In the genomic region with DNA sequence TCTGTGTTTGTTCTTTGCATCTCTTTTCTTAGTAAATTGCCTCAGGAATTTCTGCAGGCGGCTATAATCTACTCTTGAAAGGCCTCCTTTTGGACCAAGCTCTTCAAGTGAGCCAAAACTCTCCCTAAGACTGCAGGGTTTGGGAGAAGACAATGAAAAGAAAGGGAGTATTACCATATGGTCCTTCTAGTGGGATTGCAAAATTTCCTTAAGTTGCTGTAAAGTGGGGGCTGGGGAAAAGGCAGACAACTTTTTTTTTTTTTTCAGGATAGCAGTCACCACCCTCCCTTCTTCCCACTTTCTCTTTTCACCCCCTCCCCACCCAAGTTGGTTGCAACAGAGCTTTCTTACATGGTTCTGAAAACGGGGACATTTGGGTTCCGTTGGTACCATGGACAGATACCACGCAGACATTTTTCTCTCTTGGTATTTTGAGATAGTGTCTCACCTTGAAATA, we compare ENCODE assay signal across 1 cellular context.
TF ChIP-seq lines count a peak whose summit lies in the region.

No MANE protein-coding gene starts in this region.

TF ChIP-seq in HCT116, 20 proteins besides CTCF, POLR2A, EP300 and RAD21:
- TF ChIP-seq, protein P1, sequence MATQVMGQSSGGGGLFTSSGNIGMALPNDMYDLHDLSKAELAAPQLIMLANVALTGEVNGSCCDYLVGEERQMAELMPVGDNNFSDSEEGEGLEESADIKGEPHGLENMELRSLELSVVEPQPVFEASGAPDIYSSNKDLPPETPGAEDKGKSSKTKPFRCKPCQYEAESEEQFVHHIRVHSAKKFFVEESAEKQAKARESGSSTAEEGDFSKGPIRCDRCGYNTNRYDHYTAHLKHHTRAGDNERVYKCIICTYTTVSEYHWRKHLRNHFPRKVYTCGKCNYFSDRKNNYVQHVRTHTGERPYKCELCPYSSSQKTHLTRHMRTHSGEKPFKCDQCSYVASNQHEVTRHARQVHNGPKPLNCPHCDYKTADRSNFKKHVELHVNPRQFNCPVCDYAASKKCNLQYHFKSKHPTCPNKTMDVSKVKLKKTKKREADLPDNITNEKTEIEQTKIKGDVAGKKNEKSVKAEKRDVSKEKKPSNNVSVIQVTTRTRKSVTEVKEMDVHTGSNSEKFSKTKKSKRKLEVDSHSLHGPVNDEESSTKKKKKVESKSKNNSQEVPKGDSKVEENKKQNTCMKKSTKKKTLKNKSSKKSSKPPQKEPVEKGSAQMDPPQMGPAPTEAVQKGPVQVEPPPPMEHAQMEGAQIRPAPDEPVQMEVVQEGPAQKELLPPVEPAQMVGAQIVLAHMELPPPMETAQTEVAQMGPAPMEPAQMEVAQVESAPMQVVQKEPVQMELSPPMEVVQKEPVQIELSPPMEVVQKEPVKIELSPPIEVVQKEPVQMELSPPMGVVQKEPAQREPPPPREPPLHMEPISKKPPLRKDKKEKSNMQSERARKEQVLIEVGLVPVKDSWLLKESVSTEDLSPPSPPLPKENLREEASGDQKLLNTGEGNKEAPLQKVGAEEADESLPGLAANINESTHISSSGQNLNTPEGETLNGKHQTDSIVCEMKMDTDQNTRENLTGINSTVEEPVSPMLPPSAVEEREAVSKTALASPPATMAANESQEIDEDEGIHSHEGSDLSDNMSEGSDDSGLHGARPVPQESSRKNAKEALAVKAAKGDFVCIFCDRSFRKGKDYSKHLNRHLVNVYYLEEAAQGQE (IDR thresholded peaks at IDR 0.05; ENCODE audit: low read depth) = peak; percentile 40
- TF ChIP-seq ZFX (IDR thresholded peaks at IDR 0.05) = no peak
- TF ChIP-seq ZNF274 (IDR thresholded peaks at IDR 0.05; ENCODE audit: low read depth, low read length) = no peak
